In the genomic region with DNA sequence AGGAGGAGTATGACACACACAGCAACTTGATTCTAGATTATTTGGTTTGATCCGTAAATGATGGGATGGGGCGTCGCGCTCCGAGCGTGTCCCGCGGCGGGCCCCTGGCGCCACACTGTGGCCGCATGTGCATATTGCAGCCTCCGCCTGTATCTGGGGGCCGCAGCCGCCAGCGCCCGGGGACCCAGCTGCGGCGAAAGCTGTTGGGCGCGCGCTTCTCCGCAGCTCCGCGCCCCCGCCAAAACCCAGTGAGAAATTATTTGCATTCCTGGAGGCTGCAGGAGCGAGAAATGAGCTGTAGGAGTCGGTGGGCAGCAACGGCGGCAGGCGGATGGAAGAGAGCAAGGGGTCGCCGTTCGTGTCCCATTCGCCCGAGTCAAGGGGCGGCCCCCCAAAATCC, we compare ENCODE assay signal across 8 cellular contexts. TPM values are rescaled to one million over a fixed set of nuclear protein-coding genes. Genes with fewer than 3 reads are reported as not detected.
DNase-seq lines count a peak whose midpoint lies in the region; ATAC-seq and TF ChIP-seq lines count a peak whose summit lies in the region.
"Not testable (repeated sequence)": the region's sequence is repeated elsewhere in the genome, so short reads cannot be mapped to it uniquely, and the experiment has no call there.

No MANE protein-coding gene starts in this region.

- H3K9ac ChIP-seq in skeletal muscle satellite cell (ENCODE audit: low read depth, low read length): peak overlapping the region; percentile 78

- H3K4me3 ChIP-seq in ACC112 (ENCODE audit: low read depth, low read length) (peak overlapping the region; percentile 47; the same call in 1 of the 2 replicates), choroid plexus epithelial cell (ENCODE audit: low read depth, low read length) (peak overlapping the region; percentile 50), skeletal muscle satellite cell (ENCODE audit: low read length) (peak overlapping the region; percentile 76)

- peak; percentile 76 for ATAC-seq in GM18868 (IDR thresholded peaks at IDR 0.05; ENCODE audit: unreplicated experiment)
- peak; percentile 42 for ATAC-seq in HG03060 (IDR thresholded peaks at IDR 0.05; ENCODE audit: low read depth, unreplicated experiment)

- H3K27me3 ChIP-seq in ACC112 (ENCODE audit: insufficient read depth, low read length); skeletal muscle satellite cell (ENCODE audit: control insufficient read depth, insufficient read depth, low read length): not testable (repeated sequence)

- not testable (repeated sequence) for H3K36me3 ChIP-seq in ACC112 (ENCODE audit: insufficient read depth, low read length); skeletal muscle satellite cell (ENCODE audit: insufficient read depth, low read length)

- peak; percentile 31 for DNase-seq in NCI-H226
- DNase-seq in activated CD4-positive, alpha-beta T cell treated with anti-CD3 and anti-CD28 coated beads, Interleukin-2, amount 50 U/mL, for 1 hour: peak; percentile 55
- DNase-seq in choroid plexus epithelial cell (ENCODE audit: low read depth): peak; percentile 20
- peak; percentile 5 for DNase-seq in iris pigment epithelial cell (ENCODE audit: low read depth)

- H2AFZ ChIP-seq in ACC112 (ENCODE audit: low read length, unreplicated experiment): not testable (repeated sequence)

- H3K4me2 ChIP-seq in skeletal muscle satellite cell (ENCODE audit: low read length): peak overlapping the region; percentile 85

- not testable (repeated sequence) for H3K9me3 ChIP-seq in skeletal muscle satellite cell (replicated peaks; ENCODE audit: low read length)

- not testable (repeated sequence) for H3K4me1 ChIP-seq in ACC112 (ENCODE audit: control insufficient read depth, insufficient read depth, low read length, unreplicated experiment); skeletal muscle satellite cell (ENCODE audit: control insufficient read depth, insufficient read depth, low read length)

- H3K27ac ChIP-seq in ACC112 (ENCODE audit: low read depth, low read length): not testable (repeated sequence)

- not testable (repeated sequence) for H3K79me2 ChIP-seq in ACC112 (ENCODE audit: control insufficient read depth, insufficient read depth, low read length, unreplicated experiment)

- TF ChIP-seq CTCF in choroid plexus epithelial cell (conservative IDR thresholded peaks at IDR 0.05; ENCODE audit: low read depth, low read length): not testable (repeated sequence)

RNA-seq across cellular contexts. Expression of gene FCGR1A, which starts 10.0 kb away (rescaled TPM):
- not detected in 2 replicates for total RNA-seq in skeletal muscle satellite cell (2012; rRNA removed)

Comparison
In these comparisons a context has a peak if more than half of its experiments do, and no peak if none do; other contexts are left out.
1. DNase-seq: peak in every context shown above with its lines; median percentile 55 in activated CD4-positive, alpha-beta T cell treated with anti-CD3 and anti-CD28 coated beads, Interleukin-2, amount 50 U/mL, for 1 hour; 31 in NCI-H226; 20 in choroid plexus epithelial cell; 5 in iris pigment epithelial cell.